In genomic region chr22:28798810-28799124, GRCh38 we compare ENCODE assay signal across 8 cellular contexts. TPM values are rescaled to one million over a fixed set of nuclear protein-coding genes. Genes with fewer than 3 reads are reported as not detected.
DNase-seq lines count a peak whose midpoint lies in the region; ATAC-seq lines count a peak whose summit lies in the region.

No MANE protein-coding gene starts in this region.

- peaks cover 65% of the 10 kb centered on the region for H3K36me3 Mint-ChIP-seq in T-helper 1 cell treated with Interleukin-12 subunit alpha and Interleukin-12 subunit beta and Interleukin-4 antibody, amounts not matched to agents 30 μg/mL and 1 μg/mL, for 36 hours (ENCODE audit: low read depth)
- H3K36me3 Mint-ChIP-seq in activated T-helper 17 cell treated with anti-CD3 and anti-CD28 coated beads, Interleukin-2, amount 50 U/mL, for 72 hours (ENCODE audit: low read depth): peaks cover 62% of the 10 kb centered on the region

- peaks cover 55% of the 10 kb centered on the region for H3K4me1 Mint-ChIP-seq in T-helper 1 cell treated with Interleukin-12 subunit alpha and Interleukin-12 subunit beta and Interleukin-4 antibody, amounts not matched to agents 30 μg/mL and 1 μg/mL, for 36 hours (ENCODE audit: low read depth)
- peaks cover 26% of the 10 kb centered on the region for H3K4me1 Mint-ChIP-seq in activated T-helper 17 cell treated with anti-CD3 and anti-CD28 coated beads, Interleukin-2, amount 50 U/mL, for 72 hours
- H3K4me1 Mint-ChIP-seq in stimulated activated naive CD8-positive, alpha-beta T cell treated with anti-CD3 and anti-CD28 coated beads, Interleukin-15, amount 100 ng/mL, for 72 hours: peaks cover 53% of the 10 kb centered on the region

- peak overlapping the region; percentile 97 for H3K4me3 Mint-ChIP-seq in T-helper 1 cell treated with Interleukin-12 subunit alpha and Interleukin-12 subunit beta and Interleukin-4 antibody, amounts not matched to agents 30 μg/mL and 1 μg/mL, for 36 hours
- H3K4me3 Mint-ChIP-seq in activated T-helper 17 cell treated with anti-CD3 and anti-CD28 coated beads, Interleukin-2, amount 50 U/mL, for 72 hours: peak overlapping the region; percentile 87
- H3K4me3 Mint-ChIP-seq in stimulated activated naive CD8-positive, alpha-beta T cell treated with anti-CD3 and anti-CD28 coated beads, Interleukin-15, amount 100 ng/mL, for 72 hours: peak overlapping the region; percentile 83 to 85

- H3K27ac Mint-ChIP-seq in T-helper 1 cell treated with Interleukin-12 subunit alpha and Interleukin-12 subunit beta and Interleukin-4 antibody, amounts not matched to agents 30 μg/mL and 1 μg/mL, for 36 hours: peak overlapping the region; percentile 94
- peak overlapping the region; percentile 91 for H3K27ac Mint-ChIP-seq in activated T-helper 17 cell treated with anti-CD3 and anti-CD28 coated beads, Interleukin-2, amount 50 U/mL, for 72 hours
- peak overlapping the region; percentile 99 to 100 for H3K27ac Mint-ChIP-seq in stimulated activated naive CD8-positive, alpha-beta T cell treated with anti-CD3 and anti-CD28 coated beads, Interleukin-15, amount 100 ng/mL, for 72 hours

- no peaks in the 10 kb centered on the region for H3K9me3 Mint-ChIP-seq in T-helper 1 cell treated with Interleukin-12 subunit alpha and Interleukin-12 subunit beta and Interleukin-4 antibody, amounts not matched to agents 30 μg/mL and 1 μg/mL, for 36 hours
- H3K9me3 Mint-ChIP-seq in activated T-helper 17 cell treated with anti-CD3 and anti-CD28 coated beads, Interleukin-2, amount 50 U/mL, for 72 hours: no peaks in the 10 kb centered on the region
- no peaks in the 10 kb centered on the region for H3K9me3 Mint-ChIP-seq in stimulated activated naive CD8-positive, alpha-beta T cell treated with anti-CD3 and anti-CD28 coated beads, Interleukin-15, amount 100 ng/mL, for 72 hours

- peaks cover 41% of the 10 kb centered on the region for H3K36me3 ChIP-seq in iPS-18a (ENCODE audit: control insufficient read depth, low read depth, low read length)

- H3K27me3 Mint-ChIP-seq in T-helper 1 cell treated with Interleukin-12 subunit alpha and Interleukin-12 subunit beta and Interleukin-4 antibody, amounts not matched to agents 30 μg/mL and 1 μg/mL, for 36 hours (ENCODE audit: low read depth): no peaks in the 10 kb centered on the region
- no peaks in the 10 kb centered on the region for H3K27me3 Mint-ChIP-seq in activated T-helper 17 cell treated with anti-CD3 and anti-CD28 coated beads, Interleukin-2, amount 50 U/mL, for 72 hours
- H3K27me3 Mint-ChIP-seq in stimulated activated naive CD8-positive, alpha-beta T cell treated with anti-CD3 and anti-CD28 coated beads, Interleukin-15, amount 100 ng/mL, for 72 hours: no peaks in the 10 kb centered on the region

- peaks cover 11% of the 10 kb centered on the region for H3K4me1 ChIP-seq in iPS-18a (ENCODE audit: control insufficient read depth, low read depth, low read length)

- no peaks in the 10 kb centered on the region for H3K9me3 ChIP-seq in iPS-18a (ENCODE audit: control insufficient read depth, low read depth, low read length)

- ATAC-seq in activated T-helper 17 cell treated with anti-CD3 and anti-CD28 coated beads, Interleukin-2, amount 50 U/mL, for 72 hours (replicated peaks): no peak
- no peak for ATAC-seq in stimulated activated naive CD8-positive, alpha-beta T cell treated with anti-CD3 and anti-CD28 coated beads, Interleukin-15, amount 100 ng/mL, for 72 hours
- ATAC-seq in HG02588 (IDR thresholded peaks at IDR 0.05; ENCODE audit: unreplicated experiment): no peak

- H3K27ac ChIP-seq in iPS-18a (ENCODE audit: low read length): peak overlapping the region; percentile 6

- peak overlapping the region; percentile 85 for H3K4me3 ChIP-seq in iPS-18a (ENCODE audit: low read length)

- peak overlapping the region; percentile 91 for H3K9ac ChIP-seq in iPS-18a (ENCODE audit: low read length)

- DNase-seq in T-helper 1 cell (no peak), RKO (ENCODE audit: low spot score) (no peak), NCI-H748 (lab: John Stamatoyannopoulos, UW; ENCODE audit: unreplicated experiment) (no peak)
- DNase-seq in stimulated activated naive CD8-positive, alpha-beta T cell treated with anti-CD3 and anti-CD28 coated beads, Interleukin-15, amount 100 ng/mL, for 72 hours: peak in 1 of 2 donors; percentile 42

- H3K27me3 ChIP-seq in iPS-18a (ENCODE audit: control insufficient read depth, insufficient read depth, low read length): no peaks in the 10 kb centered on the region

RNA-seq across cellular contexts. Expression of gene XBP1, which starts 1.6 kb away (rescaled TPM):
- 10 to 100 TPM; 55.4 to 62.3 TPM for total RNA-seq in activated T-helper 17 cell treated with anti-CD3 and anti-CD28 coated beads, Interleukin-2, amount 50 U/mL, for 72 hours

RNA-seq across cellular contexts. Expression of gene CCDC117, which starts 26.3 kb away (rescaled TPM):
- 10 to 100 TPM; 16.0 to 20.0 TPM for total RNA-seq in activated T-helper 17 cell treated with anti-CD3 and anti-CD28 coated beads, Interleukin-2, amount 50 U/mL, for 72 hours

RNA-seq across cellular contexts. Expression of gene HSCB, which starts 56.9 kb away (rescaled TPM):
- total RNA-seq in activated T-helper 17 cell treated with anti-CD3 and anti-CD28 coated beads, Interleukin-2, amount 50 U/mL, for 72 hours: 10 to 100 TPM; 18.9 to 20.3 TPM

RNA-seq across cellular contexts. Expression of gene CHEK2, which starts 57.1 kb away (rescaled TPM):
- total RNA-seq in activated T-helper 17 cell treated with anti-CD3 and anti-CD28 coated beads, Interleukin-2, amount 50 U/mL, for 72 hours: 10 to 100 TPM; 27.0 to 40.1 TPM
